ENCODE assay signal across 10 cellular contexts in genomic region chr17:77393867-77394539, GRCh38.
DNase-seq lines count a peak whose midpoint lies in the region; ATAC-seq and TF ChIP-seq lines count a peak whose summit lies in the region.
"Had no signal": no experiment of that assay in that cellular context is flagged by ENCODE, and none has a peak within 500 bp of the region (broad histone marks: within the 10 kb centered on the region; RNA-seq: fewer than 3 reads in every experiment).

No MANE protein-coding gene starts in this region.

- H3K27me3 ChIP-seq in mucosa of rectum (ENCODE audit: control insufficient read depth in 2 of 2, insufficient read depth in 2 of 2, low read length in 2 of 2) (no peaks in the 10 kb centered on the region), testis (no peaks in the 10 kb centered on the region)

- H3K4me1 Mint-ChIP-seq in T-helper 2 cell treated with Interferon-gamma antibody and Interleukin-4, amounts not matched to agents 5 μg/mL and 100 μg/mL, for 36 hours (ENCODE audit: low read depth): peaks cover 70% of the 10 kb centered on the region

- DNase-seq in T-helper 2 cell treated with Interferon-gamma antibody and Interleukin-4, amounts not matched to agents 5 μg/mL and 100 μg/mL, for 36 hours (ENCODE audit: low spot score): no peak
- DNase-seq in T-helper 2 cell: no peak
- DNase-seq in caudate nucleus (lab: John Stamatoyannopoulos, UW): peak in 1 of 61 donors; percentile 52
- DNase-seq in testis: no peak
- no peak for DNase-seq in posterior cingulate gyrus
- DNase-seq in NK-92 (lab: John Stamatoyannopoulos, UW; ENCODE audit: unreplicated experiment): no peak
- DNase-seq: 8988T had no signal

- H3K4me3 Mint-ChIP-seq in T-helper 2 cell treated with Interferon-gamma antibody and Interleukin-4, amounts not matched to agents 5 μg/mL and 100 μg/mL, for 36 hours: peak overlapping the region; percentile 18
- H3K4me3 Mint-ChIP-seq: IgD-negative memory B cell had no signal

- peak overlapping the region; percentile 46 for H3K27ac ChIP-seq in caudate nucleus (ENCODE audit: low read depth, low read length)
- peak overlapping the region; percentile 74 to 82 for H3K27ac ChIP-seq in mucosa of rectum (ENCODE audit: low read depth in 2 of 2, low read length in 2 of 2)
- peak overlapping the region; percentile 59 to 82 for H3K27ac ChIP-seq in testis

- no peak for ATAC-seq in HG03469 (IDR thresholded peaks at IDR 0.05; ENCODE audit: unreplicated experiment)

- no peaks in the 10 kb centered on the region for H3K27me3 Mint-ChIP-seq in T-helper 2 cell treated with Interferon-gamma antibody and Interleukin-4, amounts not matched to agents 5 μg/mL and 100 μg/mL, for 36 hours (ENCODE audit: low read depth)
- H3K27me3 Mint-ChIP-seq: IgD-negative memory B cell had no signal

- H3K36me3 ChIP-seq in mucosa of rectum (ENCODE audit: control insufficient read depth in 2 of 2, insufficient read depth in 2 of 2, low read length in 2 of 2) (no peaks in the 10 kb centered on the region), testis (ENCODE audit: low read depth, missing control alignments) (no peaks in the 10 kb centered on the region)

- peak overlapping the region in 1 of 2 donors; percentile 6 for H3K4me3 ChIP-seq in mucosa of rectum (ENCODE audit: low read length in 2 of 2)
- H3K4me3 ChIP-seq in testis: no peak overlapping the region

- no peak for TF ChIP-seq POLR2A in testis (IDR thresholded peaks at IDR 0.05)

- WGBS in testis, 2 donors: 57 to 75% methylated on average over 9 of the region's 10 CpGs

- H3K9ac ChIP-seq in mucosa of rectum (ENCODE audit: low read depth in 1 of 2, low read length in 2 of 2): peak overlapping the region in 1 of 2 donors; percentile 41

- peaks cover 49 to 53% of the 10 kb centered on the region in 2 donors for H3K4me1 ChIP-seq in mucosa of rectum (ENCODE audit: control insufficient read depth in 2 of 2, insufficient read depth in 2 of 2, low read length in 2 of 2)
- H3K4me1 ChIP-seq in testis: peaks cover 55% of the 10 kb centered on the region

- intact Hi-C loops in testis (cut with DNase I; ENCODE audit: low total_unique reads): no loop called here
- intact Hi-C loops in posterior cingulate gyrus (cut with DNase I): no loop called here

- peaks cover 42% of the 10 kb centered on the region for H3K36me3 Mint-ChIP-seq in T-helper 2 cell treated with Interferon-gamma antibody and Interleukin-4, amounts not matched to agents 5 μg/mL and 100 μg/mL, for 36 hours (ENCODE audit: low read depth)
- H3K36me3 Mint-ChIP-seq: IgD-negative memory B cell had no signal

- TF ChIP-seq CTCF in testis (IDR thresholded peaks at IDR 0.05): no peak

- no peaks in the 10 kb centered on the region for H3K9me3 Mint-ChIP-seq in T-helper 2 cell treated with Interferon-gamma antibody and Interleukin-4, amounts not matched to agents 5 μg/mL and 100 μg/mL, for 36 hours
- H3K9me3 Mint-ChIP-seq: IgD-negative memory B cell had no signal

- H3K9me3 ChIP-seq in mucosa of rectum (ENCODE audit: control insufficient read depth in 2 of 2, low read length in 2 of 2): no peaks in the 10 kb centered on the region
- no peaks in the 10 kb centered on the region for H3K9me3 ChIP-seq in testis

- H3K27ac Mint-ChIP-seq in T-helper 2 cell treated with Interferon-gamma antibody and Interleukin-4, amounts not matched to agents 5 μg/mL and 100 μg/mL, for 36 hours: peak overlapping the region; percentile 62
- H3K27ac Mint-ChIP-seq: IgD-negative memory B cell had no signal
